Comparison of ENCODE assay signal across 2 cellular contexts in the genomic region with DNA sequence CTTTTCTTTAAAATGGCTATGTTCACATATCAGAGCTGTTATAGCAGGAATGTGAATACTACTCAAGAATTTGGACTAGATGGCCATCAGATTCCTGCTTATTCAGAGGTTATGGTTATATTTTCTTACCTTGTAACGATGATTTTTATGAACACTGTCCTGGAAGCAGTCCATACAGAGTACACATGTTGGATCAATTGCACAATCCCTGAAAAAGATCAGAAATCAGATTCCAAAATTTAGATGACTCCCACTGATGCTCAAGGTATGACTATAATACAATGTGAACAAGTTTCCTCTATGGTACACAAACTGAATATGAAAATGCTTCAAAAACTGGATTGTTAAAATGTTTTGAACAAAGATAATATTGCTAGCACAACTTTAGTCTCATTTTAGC.
TF ChIP-seq lines count a peak whose summit lies in the region.

No MANE protein-coding gene starts in this region.

TF ChIP-seq in HepG2, 621 proteins besides CTCF, POLR2A, EP300 and RAD21:
- TF ChIP-seq NPAS2 (CRISPR knock-in tag; IDR thresholded peaks at IDR 0.05; ENCODE audit: borderline replicate concordance), result no peak
- TF ChIP-seq RBFOX2 (IDR thresholded peaks at IDR 0.05; ENCODE audit: low read depth, low read length), result no peak
- peak; percentile 38; the same call in 1 of the 2 replicates for TF ChIP-seq CEBPB (IDR thresholded peaks at IDR 0.05; ENCODE audit: borderline replicate concordance, low read depth, low read length)
- no peak for TF ChIP-seq CREB1 (IDR thresholded peaks at IDR 0.05)
- TF ChIP-seq CREB1 (CRISPR knock-in tag; IDR thresholded peaks at IDR 0.05), result no peak
- no peak for TF ChIP-seq CHD2 (IDR thresholded peaks at IDR 0.05; ENCODE audit: low read depth, low read length)
- TF ChIP-seq, protein P1, sequence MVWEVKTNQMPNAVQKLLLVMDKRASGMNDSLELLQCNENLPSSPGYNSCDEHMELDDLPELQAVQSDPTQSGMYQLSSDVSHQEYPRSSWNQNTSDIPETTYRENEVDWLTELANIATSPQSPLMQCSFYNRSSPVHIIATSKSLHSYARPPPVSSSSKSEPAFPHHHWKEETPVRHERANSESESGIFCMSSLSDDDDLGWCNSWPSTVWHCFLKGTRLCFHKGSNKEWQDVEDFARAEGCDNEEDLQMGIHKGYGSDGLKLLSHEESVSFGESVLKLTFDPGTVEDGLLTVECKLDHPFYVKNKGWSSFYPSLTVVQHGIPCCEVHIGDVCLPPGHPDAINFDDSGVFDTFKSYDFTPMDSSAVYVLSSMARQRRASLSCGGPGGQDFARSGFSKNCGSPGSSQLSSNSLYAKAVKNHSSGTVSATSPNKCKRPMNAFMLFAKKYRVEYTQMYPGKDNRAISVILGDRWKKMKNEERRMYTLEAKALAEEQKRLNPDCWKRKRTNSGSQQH (CRISPR knock-in tag; IDR thresholded peaks at IDR 0.05; ENCODE audit: low read depth), result no peak
TF ChIP-seq in HepG2: peak in this region for 1.

TF ChIP-seq in K562, 482 proteins besides CTCF, POLR2A, EP300 and RAD21:
- no peak for TF ChIP-seq USF2 (CRISPR knock-in tag; IDR thresholded peaks at IDR 0.05)
- no peak for TF ChIP-seq CEBPG (CRISPR knock-in tag; IDR thresholded peaks at IDR 0.05)
- peak in 1 of 2 experiments; percentile 33; a peak in 1 of 4 replicates for TF ChIP-seq CEBPG (tag; conservative IDR thresholded peaks at IDR 0.05 in 1 of 2, IDR thresholded peaks at IDR 0.05 in 1 of 2)
- TF ChIP-seq CEBPB (tag; IDR thresholded peaks at IDR 0.05), result peak; percentile 61
TF ChIP-seq in K562: peak in this region for 2.
